In genomic region chr6:63584566-63584965, GRCh38 we compare ENCODE assay signal across 2 cellular contexts.
TF ChIP-seq lines count a peak whose summit lies in the region.

No MANE protein-coding gene starts in this region.

TF ChIP-seq in A549, 52 proteins besides CTCF, POLR2A, EP300 and RAD21:
- TF ChIP-seq NR3C1 (IDR thresholded peaks at IDR 0.05) (no peak), TP53 (CRISPR knock-in tag; IDR thresholded peaks at IDR 0.05) (0 out of 2 replicates have a peak, but pooled peaks have one; percentile 35), JUN (IDR thresholded peaks at IDR 0.05) (peak in 1 of 2 experiments; percentile 37; a peak in 1 of 5 replicates)

TF ChIP-seq in endothelial cell of umbilical vein, 7 proteins besides CTCF, POLR2A, EP300 and RAD21:
- TF ChIP-seq JUN (IDR thresholded peaks at IDR 0.05; ENCODE audit: borderline replicate concordance, insufficient read depth, insufficient read length, low read depth), result no peak
- TF ChIP-seq GATA2 (IDR thresholded peaks at IDR 0.05; ENCODE audit: insufficient read depth, insufficient read length, low read depth, low read length), result no peak
- no peak for TF ChIP-seq MAX (IDR thresholded peaks at IDR 0.05; ENCODE audit: insufficient read depth, insufficient read length)
- no peak for TF ChIP-seq EZH2 (IDR thresholded peaks at IDR 0.05; ENCODE audit: borderline replicate concordance, low read depth, low read length, severe bottlenecking)
- TF ChIP-seq FOS (IDR thresholded peaks at IDR 0.05; ENCODE audit: borderline replicate concordance, insufficient read depth, low read length), result no peak
- TF ChIP-seq MYC (IDR thresholded peaks at IDR 0.05; ENCODE audit: low read depth, low read length), result no peak
- TF ChIP-seq POLR2AphosphoS5 (IDR thresholded peaks at IDR 0.05; ENCODE audit: insufficient read depth, low read depth, low read length), result no peak
